ENCODE assay signal across 1 cellular context in genomic region chr3:72339750-72340025, GRCh38.
TF ChIP-seq lines count a peak whose summit lies in the region.

No MANE protein-coding gene starts in this region.

TF ChIP-seq in GM23338, 12 proteins besides CTCF, POLR2A, EP300 and RAD21 (continued from another document):
- no peak for TF ChIP-seq ZNF462 (CRISPR knock-in tag; IDR thresholded peaks at IDR 0.05)
- TF ChIP-seq ZNF114 (CRISPR knock-in tag; IDR thresholded peaks at IDR 0.05), result no peak
- no peak for TF ChIP-seq ETS1 (IDR thresholded peaks at IDR 0.05)
- TF ChIP-seq CREB1 (CRISPR knock-in tag; IDR thresholded peaks at IDR 0.05; ENCODE audit: low read depth), result no peak
- TF ChIP-seq POLR2AphosphoS5 (IDR thresholded peaks at IDR 0.05; ENCODE audit: low read depth), result no peak
- no peak for TF ChIP-seq EZH2phosphoT487 (IDR thresholded peaks at IDR 0.05; ENCODE audit: unreplicated experiment)
- TF ChIP-seq JUNB (IDR thresholded peaks at IDR 0.05; ENCODE audit: unreplicated experiment), result no peak
